ENCODE assay signal across 19 cellular contexts in the genomic region with DNA sequence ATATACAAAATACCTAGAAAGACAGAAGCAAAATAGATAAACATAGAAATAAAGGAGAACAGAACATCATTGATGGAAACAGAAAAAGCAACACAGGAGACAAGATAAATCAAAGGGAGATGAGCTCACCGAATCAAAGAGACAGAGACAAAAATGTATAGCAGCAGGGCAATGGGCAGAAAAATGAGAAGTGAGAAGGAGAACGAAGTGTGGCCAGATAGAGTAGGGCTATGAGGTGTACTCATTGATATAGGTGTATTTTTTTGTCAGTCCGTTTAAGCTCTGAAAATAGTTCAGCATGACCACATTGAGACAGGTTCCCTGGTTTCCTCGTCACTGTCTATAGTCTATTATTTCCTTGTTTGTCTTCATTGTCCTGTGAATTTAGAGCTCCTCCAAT. TPM values are rescaled to one million over a fixed set of nuclear protein-coding genes. Genes with fewer than 3 reads are reported as not detected.
A peak's percentile ranks its signal among the peaks of the same experiment; 100 is the strongest.
DNase-seq lines count a peak whose midpoint lies in the region; ATAC-seq and TF ChIP-seq lines count a peak whose summit lies in the region.
"Had no signal": no experiment of that assay in that cellular context is flagged by ENCODE, and none has a peak within 500 bp of the region (broad histone marks: within the 10 kb centered on the region; RNA-seq: fewer than 3 reads in every experiment).

No MANE protein-coding gene starts in this region.

- CTCF ChIA-PET in CD4-positive, alpha-beta T cell (lab: Charles Lee): interaction anchor here (0.5 to 1.2 kb wide), 2 partner anchors 80 to 311 kb away, joined by 3 read pairs; no protein-coding TSS in a partner anchor

- no peak overlapping the region for H3K4me3 Mint-ChIP-seq in CD4-positive, alpha-beta T cell
- H3K4me3 Mint-ChIP-seq in activated naive CD8-positive, alpha-beta T cell: no peak overlapping the region

- H3K9me3 Mint-ChIP-seq in CD4-positive, alpha-beta T cell: peaks cover 3% of the 10 kb centered on the region
- H3K9me3 Mint-ChIP-seq in activated naive CD8-positive, alpha-beta T cell (ENCODE audit: low read depth): peaks cover 9% of the 10 kb centered on the region

- no peak for TF ChIP-seq CTCF in CD4-positive, alpha-beta T cell (IDR thresholded peaks at IDR 0.05)
- no peak for TF ChIP-seq CTCF in mucosa of descending colon (IDR thresholded peaks at IDR 0.05)

- H3K9me3 ChIP-seq in CD4-positive, alpha-beta T cell (ENCODE audit: control insufficient read depth, low read length): no peaks in the 10 kb centered on the region
- H3K9me3 ChIP-seq in mucosa of descending colon: no peaks in the 10 kb centered on the region
- H3K9me3 ChIP-seq: SJCRH30 had no signal

- H3K4me3 ChIP-seq in mucosa of descending colon: no peak overlapping the region
- H3K4me3 ChIP-seq: right atrium auricular region, SJCRH30 had no signal

- H3K27me3 ChIP-seq in CD4-positive, alpha-beta T cell (ENCODE audit: control insufficient read depth, insufficient read depth, low read length): no peaks in the 10 kb centered on the region
- H3K27me3 ChIP-seq: right atrium auricular region, SJCRH30 had no signal

- no peaks in the 10 kb centered on the region for H3K4me1 ChIP-seq in mucosa of descending colon (ENCODE audit: low read depth)
- H3K4me1 ChIP-seq: right atrium auricular region, SJCRH30 had no signal

- no peak for ATAC-seq in CD4-positive, alpha-beta T cell (ENCODE audit: poor library complexity)
- ATAC-seq in GM18502 (IDR thresholded peaks at IDR 0.05; ENCODE audit: poor library complexity, unreplicated experiment) (peak; percentile 61), HG02798 (IDR thresholded peaks at IDR 0.05; ENCODE audit: poor library complexity, unreplicated experiment) (peak; percentile 55), mucosa of descending colon (no peak), Right ventricle myocardium superior (ENCODE audit: poor library complexity) (no peak)

- no peaks in the 10 kb centered on the region for H3K27me3 Mint-ChIP-seq in CD4-positive, alpha-beta T cell
- no peaks in the 10 kb centered on the region for H3K27me3 Mint-ChIP-seq in activated naive CD8-positive, alpha-beta T cell

- peaks cover 97% of the 10 kb centered on the region for H3K36me3 Mint-ChIP-seq in CD4-positive, alpha-beta T cell (ENCODE audit: low read depth)
- H3K36me3 Mint-ChIP-seq in activated naive CD8-positive, alpha-beta T cell: peaks cover 59% of the 10 kb centered on the region

- no peak for DNase-seq in CD4-positive, alpha-beta T cell
- no peak for DNase-seq in COLO668 (lab: John Stamatoyannopoulos, UW; ENCODE audit: unreplicated experiment)
- no peak for DNase-seq in mucosa of descending colon
- no peak for DNase-seq in T-helper 9 cell
- no peak for DNase-seq in Right ventricle myocardium superior
- DNase-seq: activated CD4-positive, CD25-positive, alpha-beta regulatory T cell; activated effector memory CD4-positive, alpha-beta T cell treated with anti-CD3 and anti-CD28 coated beads, Interleukin-2, amount 50 U/mL, for 16 hours; C1 segment of cervical spinal cord; caudate nucleus; glutamatergic neuron; Kasumi-1; NCI-H2029 treated with DMSO at 0.1 percent for 48 hours; SJCRH30; stimulated activated CD4-positive, alpha-beta T cell treated with anti-CD3 and anti-CD28 coated beads, Interleukin-4, amount 100 ng/mL, for 1 hour; stimulated activated naive CD4-positive, alpha-beta T cell treated with Interleukin-2 at 50 U/mL for 16 hours had no signal

- no peak overlapping the region for H3K27ac ChIP-seq in CD4-positive, alpha-beta T cell (ENCODE audit: low read depth, low read length)
- H3K27ac ChIP-seq: right atrium auricular region, SJCRH30 had no signal

- peak overlapping the region; percentile 80 for H3K27ac Mint-ChIP-seq in CD4-positive, alpha-beta T cell
- H3K27ac Mint-ChIP-seq in activated naive CD8-positive, alpha-beta T cell: peak overlapping the region; percentile 91

- H3K4me1 Mint-ChIP-seq in CD4-positive, alpha-beta T cell (ENCODE audit: low read depth): peaks cover 47% of the 10 kb centered on the region
- peaks cover 48% of the 10 kb centered on the region for H3K4me1 Mint-ChIP-seq in activated naive CD8-positive, alpha-beta T cell (ENCODE audit: low read depth)

- POLR2A ChIA-PET in CD4-positive, alpha-beta T cell (lab: Charles Lee): interaction anchor here (0.9 to 1.7 kb wide), 2 partner anchors 14 to 131 kb away, joined by 3 to 6 read pairs; no protein-coding TSS in a partner anchor

- intact Hi-C loops in CD4-positive, alpha-beta T cell (cut with DNase I, micrococcal nuclease): loop anchor here in 1 of 2 experiments (10.0 kb wide), 1 partner anchor 144 kb away; no protein-coding TSS in a partner anchor
- intact Hi-C loops in mucosa of descending colon (cut with DNase I, micrococcal nuclease) (no loop called here), Right ventricle myocardium superior (cut with DNase I) (no loop called here)

- no peaks in the 10 kb centered on the region for H3K36me3 ChIP-seq in mucosa of descending colon (ENCODE audit: low read depth)
- H3K36me3 ChIP-seq: SJCRH30 had no signal

RNA-seq across cellular contexts. Expression of a gene that starts 55.1 kb away (rescaled TPM):
- total RNA-seq in CD4-positive, alpha-beta T cell: 100 to 1,000 TPM; 242 to 243 TPM
- total RNA-seq in mucosa of descending colon (100 to 1,000 TPM in 2 of 3 donors, 10 to 100 TPM in 1; 83.1 to 130 (median 101) TPM), Right ventricle myocardium superior (50.9 TPM)

Comparison
In these comparisons a context has a peak if more than half of its experiments do, and no peak if none do; other contexts are left out.
1. ATAC-seq: peak in GM18502 (single experiment) and HG02798 (single experiment); none in CD4-positive, alpha-beta T cell (single experiment), mucosa of descending colon (single experiment) and Right ventricle myocardium superior (single experiment).